In genomic region chr2:228242591-228242990, GRCh38 we compare ENCODE assay signal across 7 cellular contexts.
"Had no signal": no experiment of that assay in that cellular context is flagged by ENCODE, and none has a peak within 500 bp of the region (broad histone marks: within the 10 kb centered on the region; RNA-seq: fewer than 3 reads in every experiment).

No MANE protein-coding gene starts in this region.

- H3K27ac ChIP-seq: HL-60 had no signal

- ATAC-seq: GM23338, HepG2, K562 had no signal

- H3K9me3 Mint-ChIP-seq: GM23338, H9 had no signal

- H3K36me3 Mint-ChIP-seq: IgD-negative memory B cell had no signal

- DNase-seq: H9, HCEC 1CT had no signal

- H3K27ac Mint-ChIP-seq: GM23338, H9, IgD-negative memory B cell had no signal

- H3K4me3 ChIP-seq: GM23338, K562 had no signal

- H3K4me3 Mint-ChIP-seq: GM23338, H9, IgD-negative memory B cell had no signal

- H2AFZ ChIP-seq: GM23338 had no signal

- H3K27me3 Mint-ChIP-seq: IgD-negative memory B cell had no signal

- H3K4me1 Mint-ChIP-seq: GM23338, H9, IgD-negative memory B cell had no signal

- H3K4me2 ChIP-seq: GM23338 had no signal
